8 cellular contexts compared by ENCODE assay signal in genomic region chr1:18913065-18913502, GRCh38. TPM values are rescaled to one million over a fixed set of nuclear protein-coding genes. Genes with fewer than 3 reads are reported as not detected.
DNase-seq lines count a peak whose midpoint lies in the region; ATAC-seq and TF ChIP-seq lines count a peak whose summit lies in the region.

No MANE protein-coding gene starts in this region.

- DNase-seq in GM03348 (ENCODE audit: low spot score) (peak; percentile 94), Kasumi-1 (lab: John Stamatoyannopoulos, UW) (peak; percentile 63 to 65), T-helper 1 cell (peak; percentile 46 to 67 (median 59)), adrenal gland (peak; percentile 82 to 96 (median 90)), left ventricle myocardium superior (peak; percentile 91), retinal pigment epithelial cell (ENCODE audit: low read depth) (no peak)

- TF ChIP-seq POLR2A in adrenal gland (IDR thresholded peaks at IDR 0.05), result no peak

- ATAC-seq in left ventricle myocardium superior (peak; percentile 85), HG03378 (IDR thresholded peaks at IDR 0.05; ENCODE audit: unreplicated experiment) (no peak), HG03460 (IDR thresholded peaks at IDR 0.05; ENCODE audit: unreplicated experiment) (no peak)

- peak overlapping the region in 3 of 5 donors; percentile 20 to 69 (median 36) for H3K27ac ChIP-seq in adrenal gland

- peaks cover 0 to 12% of the 10 kb centered on the region in 2 donors for H3K4me1 ChIP-seq in adrenal gland (replicated peaks in 1 of 2)

- no peaks in the 10 kb centered on the region for H3K27me3 ChIP-seq in adrenal gland

- 9 to 36% (median 15%) methylated on average over 6 to 14 of the region's 14 CpGs for WGBS in adrenal gland, 4 donors

- intact Hi-C loops in adrenal gland (cut with DNase I) (loop anchor here (10.0 kb wide), 2 partner anchors 162 to 182 kb away; no protein-coding TSS in a partner anchor), left ventricle myocardium superior (cut with micrococcal nuclease) (no loop called here)

- peaks cover 0 to 54% of the 10 kb centered on the region in 2 donors for H3K36me3 ChIP-seq in adrenal gland (replicated peaks in 1 of 2)

- TF ChIP-seq CTCF in adrenal gland (IDR thresholded peaks at IDR 0.05) (peak; percentile 94 to 99 (median 98)), retinal pigment epithelial cell (conservative IDR thresholded peaks at IDR 0.05; ENCODE audit: low read depth, low read length) (peak; percentile 99)

- H3K9me3 ChIP-seq in adrenal gland (replicated peaks in 1 of 3), result no peaks in the 10 kb centered on the region

- no peak overlapping the region for H3K4me3 ChIP-seq in adrenal gland
- no peak overlapping the region for H3K4me3 ChIP-seq in retinal pigment epithelial cell (ENCODE audit: low read length)

RNA-seq across cellular contexts. Expression of gene ALDH4A1, which starts 10.7 kb away (rescaled TPM):
- 10 to 100 TPM; 18.1 to 46.9 (median 26.5) TPM for total RNA-seq in adrenal gland
- 10 to 100 TPM; 11.3 to 15.1 (median 12.5) TPM for polyA plus RNA-seq in adrenal gland
- 27.3 TPM for total RNA-seq in left ventricle myocardium superior

RNA-seq across cellular contexts. Expression of gene IFFO2, which starts 43.4 kb away (rescaled TPM):
- total RNA-seq in adrenal gland (10 to 100 TPM; 13.5 to 23.4 (median 17.9) TPM), left ventricle myocardium superior (5.0 TPM)
- polyA plus RNA-seq in adrenal gland, result 10 to 100 TPM in 1 of 3 donors, 1 to 10 TPM in 2; 5.9 to 10.8 (median 9.7) TPM

RNA-seq across cellular contexts. Expression of gene TAS1R2, which starts 53.6 kb away (rescaled TPM):
- total RNA-seq in adrenal gland (not detected), left ventricle myocardium superior (not detected)
- not detected for polyA plus RNA-seq in adrenal gland
